Comparison of ENCODE assay signal across 11 cellular contexts in the genomic region with DNA sequence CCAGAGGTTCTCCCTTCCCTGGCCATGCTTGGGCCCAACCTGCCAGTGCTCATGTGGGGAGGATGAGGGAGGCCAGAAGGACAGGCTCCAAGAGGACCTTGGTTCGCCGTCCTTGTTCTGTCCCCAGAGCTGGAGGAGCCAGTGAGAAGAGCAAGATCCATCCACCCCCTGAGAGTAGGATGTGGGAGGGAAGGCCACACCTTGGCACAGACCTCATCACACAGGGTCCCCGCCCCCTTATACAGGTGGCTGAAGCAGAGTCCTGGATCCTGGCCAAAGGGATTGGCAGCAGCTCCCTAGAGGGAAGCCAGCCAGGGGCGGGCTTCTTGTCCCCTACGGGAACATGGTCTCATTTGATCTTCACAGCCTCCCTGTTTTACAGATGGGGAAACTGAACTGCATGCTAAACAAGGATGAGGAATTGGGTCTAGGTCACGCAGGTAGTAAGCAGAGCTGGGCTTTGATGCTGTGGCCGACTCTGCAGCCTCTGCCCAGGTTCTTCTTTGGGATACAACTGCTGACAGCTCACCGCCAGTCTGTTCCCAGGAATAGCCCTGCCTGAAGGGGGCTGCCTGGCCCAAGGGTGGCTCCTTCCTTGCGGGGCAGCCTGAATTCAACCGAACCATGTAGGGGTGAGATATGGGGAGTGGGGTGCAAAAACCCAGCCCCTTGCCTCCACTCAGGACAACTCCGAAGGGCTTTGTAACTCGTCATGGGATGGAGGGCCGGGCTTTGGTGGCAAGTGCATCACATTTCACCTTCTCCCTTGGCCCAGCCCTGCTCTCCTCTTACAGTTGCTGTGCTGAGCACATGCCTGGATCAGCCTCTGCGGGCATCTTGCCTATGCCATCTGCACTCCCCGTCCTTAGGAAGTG.
DNase-seq lines count a peak whose midpoint lies in the region; ATAC-seq and TF ChIP-seq lines count a peak whose summit lies in the region.
"Had no signal": no experiment of that assay in that cellular context is flagged by ENCODE, and none has a peak within 500 bp of the region (broad histone marks: within the 10 kb centered on the region; RNA-seq: fewer than 3 reads in every experiment).

No MANE protein-coding gene starts in this region.

- H3K4me1 ChIP-seq in right cardiac atrium (ENCODE audit: control insufficient read depth, insufficient read depth, low read length) (no peaks in the 10 kb centered on the region), heart right ventricle (peaks cover 0 to 22% (median 8%) of the 10 kb centered on the region in 9 donors)

- DNase-seq in right cardiac atrium (no peak), heart right ventricle (no peak), NCI-H2196 treated with DMSO at 0.1 percent for 48 hours (lab: John Stamatoyannopoulos, UW; ENCODE audit: unreplicated experiment) (peak; percentile 85), epithelial cell of esophagus (ENCODE audit: low read depth) (peak; percentile 24), hippocampal formation (lab: John Stamatoyannopoulos, UW) (no peak), GM20000 (ENCODE audit: low spot score) (no peak)
- DNase-seq in activated CD4-positive, alpha-beta T cell treated with anti-CD3 and anti-CD28 coated beads, Interleukin-2, amount 50 U/mL, for 48 hours = no peak
- DNase-seq: dorsolateral prefrontal cortex; stimulated activated CD4-positive, alpha-beta T cell treated with anti-CD3 and anti-CD28 coated beads, Interleukin-4, amount 100 ng/mL, for 4 hours; T-helper 17 cell had no signal

- WGBS in right cardiac atrium = 70% methylated on average over 15 of the region's 15 CpGs
- WGBS in heart right ventricle, 2 donors = 62 to 73% methylated on average over 15 of the region's 15 CpGs

- H3K27me3 ChIP-seq in right cardiac atrium (ENCODE audit: control insufficient read depth, insufficient read depth) (no peaks in the 10 kb centered on the region), heart right ventricle (no peaks in the 10 kb centered on the region)
- H3K27me3 ChIP-seq: dorsolateral prefrontal cortex had no signal

- TF ChIP-seq CTCF in heart right ventricle (IDR thresholded peaks at IDR 0.05) (no peak), epithelial cell of esophagus (IDR thresholded peaks at IDR 0.05; ENCODE audit: insufficient read depth, low read depth, low read length, missing control alignments) (no peak), GM20000 (IDR thresholded peaks at IDR 0.05; ENCODE audit: extremely low read depth, missing control alignments) (no peak)

- H3K36me3 ChIP-seq in heart right ventricle = no peaks in the 10 kb centered on the region

- intact Hi-C loops in right cardiac atrium (cut with DNase I) (no loop called here), heart right ventricle (cut with DNase I) (no loop called here)

- H3K4me3 ChIP-seq in right cardiac atrium (ENCODE audit: low read length) (no peak overlapping the region), heart right ventricle (no peak overlapping the region), epithelial cell of esophagus (ENCODE audit: low read length) (no peak overlapping the region)
- H3K4me3 ChIP-seq: dorsolateral prefrontal cortex had no signal

- H3K27ac ChIP-seq in right cardiac atrium (ENCODE audit: low read length) = no peak overlapping the region
- H3K27ac ChIP-seq in heart right ventricle = no peak overlapping the region
- H3K27ac ChIP-seq: dorsolateral prefrontal cortex had no signal

- peak; percentile 29 to 34 for ATAC-seq in right cardiac atrium
- ATAC-seq in heart right ventricle = no peak
- ATAC-seq in GM19463 (IDR thresholded peaks at IDR 0.05; ENCODE audit: unreplicated experiment) = no peak
- ATAC-seq: T-helper 17 cell had no signal

- no peaks in the 10 kb centered on the region for H3K9me3 ChIP-seq in right cardiac atrium (ENCODE audit: control insufficient read depth, low read length)
- no peaks in the 10 kb centered on the region for H3K9me3 ChIP-seq in heart right ventricle

Comparison
In these comparisons a context has a peak if more than half of its experiments do, and no peak if none do; other contexts are left out.
1. ATAC-seq: peak in right cardiac atrium (2 of 2); none in heart right ventricle (0 of 8) and GM19463 (single experiment).
2. DNase-seq: peak in NCI-H2196 treated with DMSO at 0.1 percent for 48 hours (single experiment) and epithelial cell of esophagus (single experiment); none in right cardiac atrium (0 of 3), heart right ventricle (0 of 2), hippocampal formation (0 of 2), GM20000 (single experiment) and activated CD4-positive, alpha-beta T cell treated with anti-CD3 and anti-CD28 coated beads, Interleukin-2, amount 50 U/mL, for 48 hours (0 of 2).